10 cellular contexts compared by ENCODE assay signal in genomic region chr6:43274916-43275597, GRCh38. TPM values are rescaled to one million over a fixed set of nuclear protein-coding genes. Genes with fewer than 3 reads are reported as not detected.
A peak's percentile ranks its signal among the peaks of the same experiment; 100 is the strongest.
DNase-seq lines count a peak whose midpoint lies in the region; ATAC-seq and TF ChIP-seq lines count a peak whose summit lies in the region.
"Had no signal": no experiment of that assay in that cellular context is flagged by ENCODE, and none has a peak within 500 bp of the region (broad histone marks: within the 10 kb centered on the region; RNA-seq: fewer than 3 reads in every experiment).

No MANE protein-coding gene starts in this region.

- peak overlapping the region in 1 of 5 donors; percentile 39 for H3K27ac ChIP-seq in stomach
- H3K27ac ChIP-seq: SK-N-MC had no signal

- H3K36me3 ChIP-seq in stomach = no peaks in the 10 kb centered on the region

- H3K9me3 ChIP-seq in stomach = no peaks in the 10 kb centered on the region

- no peak for TF ChIP-seq EP300 in stomach (IDR thresholded peaks at IDR 0.05)

- 5 to 10% (median 8%) methylated on average over 34 to 65 of the region's 65 CpGs for WGBS in stomach, 5 donors

- peak overlapping the region; percentile 46 to 59 (median 47) for H3K4me3 ChIP-seq in stomach
- H3K4me3 ChIP-seq: SK-N-MC had no signal

- DNase-seq in activated gamma-delta T cell treated with Interleukin-2 at 50 U/mL for 16 hours (peak; percentile 20), activated gamma-delta T cell (lab: John Stamatoyannopoulos, UW) (no peak), left colon (peak; percentile 72 to 86), stomach (peak; percentile 55), MV-4-11 (lab: John Stamatoyannopoulos, UW) (no peak)
- peak; percentile 7 for DNase-seq in activated gamma-delta T cell treated with anti-CD3 and anti-CD28 coated beads, Interleukin-2, amount 50 U/mL, for 16 hours (ENCODE audit: low read depth)

- intact Hi-C loops in left colon (cut with DNase I, micrococcal nuclease) = no loop called here
- intact Hi-C loops in stomach (cut with DNase I; ENCODE audit: low total_unique reads) = loop anchor here (10.0 kb wide), 1 partner anchor 60 kb away; no protein-coding TSS in a partner anchor

- peaks cover 0 to 62% (median 15%) of the 10 kb centered on the region in 3 donors for H3K27me3 ChIP-seq in stomach

- no peak for TF ChIP-seq POLR2A in stomach (IDR thresholded peaks at IDR 0.05)

- peak; percentile 42 for ATAC-seq in left colon
- ATAC-seq in GM21423 (IDR thresholded peaks at IDR 0.05; ENCODE audit: unreplicated experiment) = no peak
- no peak for ATAC-seq in HG03571 (IDR thresholded peaks at IDR 0.05; ENCODE audit: unreplicated experiment)

- no peak for TF ChIP-seq CTCF in stomach (IDR thresholded peaks at IDR 0.05)

- H3K4me1 ChIP-seq in stomach = peaks cover 16 to 31% (median 23%) of the 10 kb centered on the region in 4 donors

RNA-seq across cellular contexts. Expression of gene SLC22A7, which starts 23.0 kb away (rescaled TPM):
- total RNA-seq in left colon (not detected), stomach (not detected)
- polyA plus RNA-seq in stomach = not detected
- total RNA-seq: Daoy had no signal

RNA-seq across cellular contexts. Expression of gene TTBK1, which starts 31.8 kb away (rescaled TPM):
- total RNA-seq in left colon (under 1 TPM; 0.18 to 0.53 TPM), stomach (under 1 TPM in 2 of 5 donors, not detected in 3; 0.14 to 0.37 TPM)
- polyA plus RNA-seq in stomach = under 1 TPM; 0.05 to 0.15 (median 0.12) TPM
- total RNA-seq: Daoy had no signal

RNA-seq across cellular contexts. Expression of gene CRIP3, which starts 33.6 kb away (rescaled TPM):
- 1 to 10 TPM; 1.4 TPM for total RNA-seq in left colon
- under 1 TPM in 1 of 5 donors, not detected in 4; 0.92 TPM for total RNA-seq in stomach
- polyA plus RNA-seq in stomach = 1 to 10 TPM in 1 of 3 donors, under 1 TPM in 1, not detected in 1; 0.37 to 1.6 TPM

RNA-seq across cellular contexts. Expression of gene DNPH1, which starts 45.8 kb away (rescaled TPM):
- total RNA-seq in left colon = 10 to 100 TPM; 65.7 to 67.3 TPM
- total RNA-seq in stomach = 100 to 1,000 TPM in 1 of 5 donors, 10 to 100 TPM in 3, not detected in 1; 42.9 to 136 (median 66.5) TPM
- 100 to 1,000 TPM; 109 to 158 (median 113) TPM for polyA plus RNA-seq in stomach

Comparison
In these comparisons a context has a peak if more than half of its experiments do, and no peak if none do; other contexts are left out.
1. DNase-seq: peak in activated gamma-delta T cell treated with Interleukin-2 at 50 U/mL for 16 hours (single experiment), activated gamma-delta T cell treated with anti-CD3 and anti-CD28 coated beads, Interleukin-2, amount 50 U/mL, for 16 hours (single experiment), left colon (2 of 2) and stomach (single experiment); none in activated gamma-delta T cell (single experiment) and MV-4-11 (single experiment).